In the genomic region with DNA sequence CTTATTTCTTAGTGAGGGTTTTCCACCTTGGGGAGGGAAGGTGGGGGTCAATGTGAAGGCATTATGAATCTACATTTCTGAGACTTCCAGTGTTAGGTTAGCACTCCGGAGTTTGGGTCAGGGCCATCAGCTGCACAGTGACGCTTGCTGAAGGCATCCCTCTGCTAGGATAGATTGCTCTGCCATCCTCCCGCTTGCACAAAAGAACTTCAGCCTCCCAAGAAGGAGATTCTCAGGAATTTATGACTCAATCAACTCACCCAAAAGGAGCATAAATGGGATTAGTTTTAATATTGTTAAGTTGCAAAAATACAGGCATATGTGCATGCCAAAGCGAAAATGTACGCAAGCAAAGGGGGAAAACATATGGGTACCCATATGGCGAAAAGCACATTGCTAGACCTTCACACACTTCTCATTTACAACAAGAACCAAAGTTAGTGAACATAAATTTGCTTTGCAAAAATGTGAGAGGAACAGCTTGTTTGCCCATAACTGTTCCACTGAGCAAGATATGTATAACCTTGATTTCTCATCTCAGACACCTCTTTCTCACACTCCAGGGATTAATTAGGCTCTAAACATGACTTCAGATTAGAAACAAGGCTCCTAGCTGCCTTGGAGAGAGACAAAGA, we compare ENCODE assay signal across 23 cellular contexts.
"Had no signal": no experiment of that assay in that cellular context is flagged by ENCODE, and none has a peak within 500 bp of the region (broad histone marks: within the 10 kb centered on the region; RNA-seq: fewer than 3 reads in every experiment).

No MANE protein-coding gene starts in this region.

- H3K36me3 Mint-ChIP-seq: activated CD8-positive, alpha-beta memory T cell treated with anti-CD3 and anti-CD28 coated beads, Interleukin-2, amount 10 ng/mL, durations not matched to agents 7 days and 5 days; activated naive CD8-positive, alpha-beta T cell treated with anti-CD3 and anti-CD28 coated beads, Interleukin-2, amount 10 ng/mL, durations not matched to agents 7 days and 5 days; naive B cell; WTC11 had no signal

- H3K27me3 Mint-ChIP-seq: activated CD4-positive, alpha-beta memory T cell treated with anti-CD3 and anti-CD28 coated beads, Interleukin-2, amount 10 ng/mL, durations not matched to agents 7 days and 5 days; activated CD4-positive, alpha-beta T cell treated with anti-CD3 and anti-CD28 coated beads for 36 hours; activated CD8-positive, alpha-beta memory T cell treated with anti-CD3 and anti-CD28 coated beads, Interleukin-2, amount 10 ng/mL, durations not matched to agents 7 days and 5 days; activated naive CD8-positive, alpha-beta T cell treated with anti-CD3 and anti-CD28 coated beads, Interleukin-2, amount 10 ng/mL, durations not matched to agents 7 days and 5 days; central memory CD8-positive, alpha-beta T cell; naive B cell had no signal

- H3K27ac ChIP-seq: coronary artery, transverse colon, uterus had no signal

- H3K4me1 Mint-ChIP-seq: activated CD4-positive, alpha-beta memory T cell treated with anti-CD3 and anti-CD28 coated beads, Interleukin-2, amount 10 ng/mL, durations not matched to agents 7 days and 5 days; activated CD4-positive, alpha-beta T cell treated with anti-CD3 and anti-CD28 coated beads for 36 hours; activated CD8-positive, alpha-beta memory T cell treated with anti-CD3 and anti-CD28 coated beads, Interleukin-2, amount 10 ng/mL, durations not matched to agents 7 days and 5 days; activated naive CD8-positive, alpha-beta T cell treated with anti-CD3 and anti-CD28 coated beads, Interleukin-2, amount 10 ng/mL, durations not matched to agents 7 days and 5 days; activated T-helper 17 cell treated with anti-CD3 and anti-CD28 coated beads, Interleukin-2, amount 50 U/mL, for 72 hours; central memory CD8-positive, alpha-beta T cell; naive B cell; neural crest cell; WTC11 had no signal

- H3K27ac Mint-ChIP-seq: activated CD4-positive, alpha-beta memory T cell treated with anti-CD3 and anti-CD28 coated beads, Interleukin-2, amount 10 ng/mL, durations not matched to agents 7 days and 5 days; activated CD4-positive, alpha-beta T cell treated with anti-CD3 and anti-CD28 coated beads for 36 hours; activated CD8-positive, alpha-beta memory T cell treated with anti-CD3 and anti-CD28 coated beads, Interleukin-2, amount 10 ng/mL, durations not matched to agents 7 days and 5 days; activated naive CD8-positive, alpha-beta T cell treated with anti-CD3 and anti-CD28 coated beads, Interleukin-2, amount 10 ng/mL, durations not matched to agents 7 days and 5 days; activated T-helper 17 cell treated with anti-CD3 and anti-CD28 coated beads, Interleukin-2, amount 50 U/mL, for 72 hours; progenitor cell of endocrine pancreas; T-helper 2 cell treated with Interferon-gamma antibody and Interleukin-4, amounts not matched to agents 5 μg/mL and 100 μg/mL, for 36 hours; WTC11 had no signal

- DNase-seq: activated CD4-positive, alpha-beta memory T cell treated with anti-CD3 and anti-CD28 coated beads, Interleukin-2, amount 10 ng/mL, durations not matched to agents 7 days and 5 days; activated CD4-positive, alpha-beta T cell treated with anti-CD3 and anti-CD28 coated beads for 36 hours; activated CD8-positive, alpha-beta memory T cell treated with anti-CD3 and anti-CD28 coated beads, Interleukin-2, amount 10 ng/mL, durations not matched to agents 7 days and 5 days; activated naive CD4-positive, alpha-beta T cell; activated naive CD8-positive, alpha-beta T cell treated with anti-CD3 and anti-CD28 coated beads, Interleukin-2, amount 10 ng/mL, durations not matched to agents 7 days and 5 days; activated T-cell treated with anti-CD3 and anti-CD28 coated beads, Interleukin-2, amount 50 U/mL, for 1 hour; glutamatergic neuron; kidney glomerular epithelial cell; left ventricle myocardium superior; mucosa of descending colon; naive B cell; stimulated activated CD4-positive, alpha-beta T cell treated with anti-CD3 and anti-CD28 coated beads, Interleukin-2, amount 100 ng/mL, for 24 hours; stimulated activated naive CD8-positive, alpha-beta T cell treated with anti-CD3 and anti-CD28 coated beads, Interleukin-15, Interleukin-2, amounts not matched to agents 100 U/mL and 50 U/mL, for 24 hours; substantia nigra; transverse colon; uterus had no signal

- H3K4me3 Mint-ChIP-seq: activated CD4-positive, alpha-beta memory T cell treated with anti-CD3 and anti-CD28 coated beads, Interleukin-2, amount 10 ng/mL, durations not matched to agents 7 days and 5 days; activated CD4-positive, alpha-beta T cell treated with anti-CD3 and anti-CD28 coated beads for 36 hours; activated CD8-positive, alpha-beta memory T cell treated with anti-CD3 and anti-CD28 coated beads, Interleukin-2, amount 10 ng/mL, durations not matched to agents 7 days and 5 days; activated naive CD8-positive, alpha-beta T cell treated with anti-CD3 and anti-CD28 coated beads, Interleukin-2, amount 10 ng/mL, durations not matched to agents 7 days and 5 days; activated T-helper 17 cell treated with anti-CD3 and anti-CD28 coated beads, Interleukin-2, amount 50 U/mL, for 72 hours; central memory CD8-positive, alpha-beta T cell; naive B cell; neural crest cell; T-helper 2 cell treated with Interferon-gamma antibody and Interleukin-4, amounts not matched to agents 5 μg/mL and 100 μg/mL, for 36 hours; WTC11 had no signal

- H3K9me3 Mint-ChIP-seq: activated naive CD8-positive, alpha-beta T cell treated with anti-CD3 and anti-CD28 coated beads, Interleukin-2, amount 10 ng/mL, durations not matched to agents 7 days and 5 days; activated T-helper 17 cell treated with anti-CD3 and anti-CD28 coated beads, Interleukin-2, amount 50 U/mL, for 72 hours had no signal
